21 cellular contexts compared by ENCODE assay signal in the genomic region with DNA sequence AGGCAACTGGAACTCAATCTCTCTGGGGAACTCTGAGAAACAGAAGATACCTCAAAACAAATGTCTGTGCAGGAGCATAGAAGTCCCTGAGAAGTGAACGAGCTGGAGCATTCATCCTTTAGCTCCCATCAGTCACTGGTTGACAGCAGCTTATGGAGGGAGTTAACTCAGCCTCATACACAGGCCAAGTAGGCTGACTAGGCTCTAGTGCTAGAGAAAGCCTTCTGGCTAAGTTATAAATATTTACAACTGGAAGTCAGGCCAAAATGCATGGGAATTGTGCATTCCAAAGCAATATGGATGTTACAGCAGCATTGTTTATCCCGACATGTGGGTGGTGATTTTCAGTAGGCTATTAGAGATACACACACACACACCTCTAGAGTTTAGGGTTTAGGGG.
DNase-seq lines count a peak whose midpoint lies in the region; ATAC-seq, FAIRE-seq and TF ChIP-seq lines count a peak whose summit lies in the region.
"Had no signal": no experiment of that assay in that cellular context is flagged by ENCODE, and none has a peak within 500 bp of the region (broad histone marks: within the 10 kb centered on the region; RNA-seq: fewer than 3 reads in every experiment).

No MANE protein-coding gene starts in this region.

- H4K8ac ChIP-seq in IMR-90 (ENCODE audit: low read depth in 2 of 2, low read length in 2 of 2): no peak overlapping the region

- in situ Hi-C loops in IMR-90 (cut with MboI; ENCODE audit: low sequenced_read_pairs): no loop called here
- in situ Hi-C loops in K562 (cut with MboI): no loop called here

- peak overlapping the region; percentile 18; the same call in 1 of the 3 replicates for H2BK15ac ChIP-seq in IMR-90 (ENCODE audit: low read depth, low read length)

- H3K4me2 ChIP-seq in IMR-90 (ENCODE audit: low read depth, low read length) (no peak overlapping the region), K562 (ENCODE audit: insufficient read depth, low read length) (no peak overlapping the region)
- H3K4me2 ChIP-seq: GM23338 had no signal

- WGBS in IMR-90 (ENCODE audit: extremely low coverage in 2 of 2, insufficient read length in 1 of 2), 2 experiments: no CpG with 5 or more reads among the region's 2 CpGs
- 25% methylated on average over 2 of the region's 2 CpGs for WGBS in K562 (ENCODE audit: insufficient coverage, low coverage, missing lambda C conversion rate)
- 39 to 61% methylated on average over 2 of the region's 2 CpGs for WGBS in esophagus squamous epithelium, 2 donors

- H3K4me3 Mint-ChIP-seq in mesothelial cell of epicardium: no peak overlapping the region
- H3K4me3 Mint-ChIP-seq: CD4-positive, CD25-positive, alpha-beta regulatory T cell; CD8-positive, alpha-beta memory T cell; GM23338; HFFc6; IgD-negative memory B cell had no signal

- peaks cover 26% of the 10 kb centered on the region for H3K4me1 Mint-ChIP-seq in mesothelial cell of epicardium
- H3K4me1 Mint-ChIP-seq: CD4-positive, CD25-positive, alpha-beta regulatory T cell; CD8-positive, alpha-beta memory T cell had no signal

- intact Hi-C loops in IMR-90 (cut with micrococcal nuclease): no loop called here
- intact Hi-C loops in K562 (cut with micrococcal nuclease): no loop called here
- intact Hi-C loops in esophagus squamous epithelium (cut with DNase I): no loop called here

- H3K4me1 ChIP-seq in IMR-90 (ENCODE audit: control insufficient read depth, insufficient read depth, low read length) (peaks cover 8% of the 10 kb centered on the region), K562 (replicated peaks in 1 of 2; ENCODE audit: control insufficient read depth in 2 of 2, insufficient read depth in 2 of 2, low read length in 2 of 2) (no peaks in the 10 kb centered on the region), esophagus squamous epithelium (no peaks in the 10 kb centered on the region)
- H3K4me1 ChIP-seq: BE2C had no signal

- H4K91ac ChIP-seq in IMR-90 (ENCODE audit: insufficient read depth, low read depth, low read length): no peak overlapping the region

- no peak overlapping the region for H2BK5ac ChIP-seq in IMR-90 (ENCODE audit: low read depth, low read length, poor library complexity, severe bottlenecking)

- peak overlapping the region; percentile 41 for H3K27ac Mint-ChIP-seq in mesothelial cell of epicardium
- H3K27ac Mint-ChIP-seq: CD4-positive, CD25-positive, alpha-beta regulatory T cell; GM23338; HFFc6 had no signal

- no peak for TF ChIP-seq CTCF in IMR-90 (conservative IDR thresholded peaks at IDR 0.05; ENCODE audit: low read depth, low read length)
- TF ChIP-seq CTCF in K562 (IDR thresholded peaks at IDR 0.05 in 2 of 3, conservative IDR thresholded peaks at IDR 0.05 in 1 of 3; ENCODE audit: insufficient read depth in 2 of 3, low read depth in 1 of 3, low read length in 3 of 3): no peak
- TF ChIP-seq CTCF in mesothelial cell of epicardium (IDR thresholded peaks at IDR 0.05; ENCODE audit: unreplicated experiment): no peak
- TF ChIP-seq CTCF in esophagus squamous epithelium (IDR thresholded peaks at IDR 0.05): no peak

- H3K27me3 ChIP-seq in IMR-90 (ENCODE audit: control insufficient read depth, insufficient read depth, low read length) (no peaks in the 10 kb centered on the region; the same call in 1 of the 2 replicates), K562 (ENCODE audit: control insufficient read depth in 2 of 2, insufficient read depth in 2 of 2, low read length in 2 of 2) (no peaks in the 10 kb centered on the region), esophagus squamous epithelium (no peaks in the 10 kb centered on the region)
- H3K27me3 ChIP-seq: BE2C had no signal

- H3K14ac ChIP-seq in IMR-90 (replicated peaks; ENCODE audit: low read depth, low read length): no peak overlapping the region

- H2AFZ ChIP-seq in IMR-90 (replicated peaks; ENCODE audit: low read length, poor library complexity) (no peak overlapping the region), K562 (ENCODE audit: low read depth, low read length) (0 out of 2 replicates have a peak overlapping the region, but pooled peaks have one; percentile 27)
- H2AFZ ChIP-seq: GM23338 had no signal

- no peak for TF ChIP-seq RAD21 in IMR-90 (IDR thresholded peaks at IDR 0.05; ENCODE audit: low read length)
- no peak for TF ChIP-seq RAD21 in K562 (CRISPR knock-in tag; conservative IDR thresholded peaks at IDR 0.05 in 1 of 2, IDR thresholded peaks at IDR 0.05 in 1 of 2)

- no peaks in the 10 kb centered on the region for H3K36me3 Mint-ChIP-seq in mesothelial cell of epicardium
- H3K36me3 Mint-ChIP-seq: CD4-positive, CD25-positive, alpha-beta regulatory T cell; CD8-positive, alpha-beta memory T cell; IgD-negative memory B cell had no signal

- H2BK20ac ChIP-seq in IMR-90 (ENCODE audit: low read depth, low read length): no peak overlapping the region

- ATAC-seq in IMR-90 (ENCODE audit: low read depth) (peak; percentile 93), K562 (peak; percentile 41; the same call in 1 of the 3 replicates), HG02763 (IDR thresholded peaks at IDR 0.05; ENCODE audit: unreplicated experiment) (no peak)
- ATAC-seq: GM23338, HCT116 had no signal

- no peaks in the 10 kb centered on the region for H3K79me1 ChIP-seq in IMR-90 (ENCODE audit: low read depth in 1 of 2, low read length in 2 of 2)

- H3K36me3 ChIP-seq in IMR-90 (ENCODE audit: control insufficient read depth, insufficient read depth, low read length): no peaks in the 10 kb centered on the region
- no peaks in the 10 kb centered on the region for H3K36me3 ChIP-seq in K562 (ENCODE audit: control insufficient read depth, insufficient read depth, low read length)
- no peaks in the 10 kb centered on the region for H3K36me3 ChIP-seq in esophagus squamous epithelium
- H3K36me3 ChIP-seq: BE2C had no signal

- no peak overlapping the region for H3K27ac ChIP-seq in IMR-90 (ENCODE audit: insufficient read depth, low read length)
- no peak overlapping the region for H3K27ac ChIP-seq in K562 (ENCODE audit: extremely low read depth, low read depth, low read length)
- no peak overlapping the region for H3K27ac ChIP-seq in esophagus squamous epithelium

- H2BK120ac ChIP-seq in IMR-90 (ENCODE audit: low read depth, low read length): peak overlapping the region; percentile 30; the same call in 1 of the 2 replicates

- DNase-seq in IMR-90 (peak; percentile 83), K562 (ENCODE audit: extremely low read depth in 1 of 4, low spot score in 3 of 4) (no peak), mesothelial cell of epicardium (ENCODE audit: low spot score in 2 of 2, unreplicated experiment in 2 of 2) (no peak), nucleus accumbens (lab: John Stamatoyannopoulos, UW) (no peak), esophagus squamous epithelium (lab: John Stamatoyannopoulos, UW) (no peak)
- DNase-seq: BE2C; C1 segment of cervical spinal cord; CD4-positive, CD25-positive, alpha-beta regulatory T cell; CD8-positive, alpha-beta memory T cell; COR-L47; HFFc6 had no signal

- H3K4me3 ChIP-seq in IMR-90 (ENCODE audit: insufficient read depth, low read depth, low read length) (no peak overlapping the region), K562 (no peak overlapping the region), esophagus squamous epithelium (no peak overlapping the region)
- H3K4me3 ChIP-seq: GM23338 had no signal

- TF ChIP-seq POLR2A in IMR-90 (IDR thresholded peaks at IDR 0.05; ENCODE audit: low read depth, low read length) (no peak), K562 (conservative IDR thresholded peaks at IDR 0.05) (no peak), esophagus squamous epithelium (IDR thresholded peaks at IDR 0.05) (no peak)

- no peak overlapping the region for H3K56ac ChIP-seq in IMR-90 (ENCODE audit: extremely low read depth, insufficient read depth, low read length)

- H2AK5ac ChIP-seq in IMR-90 (ENCODE audit: low read depth, low read length): no peak overlapping the region

- H3K27me3 Mint-ChIP-seq in mesothelial cell of epicardium (ENCODE audit: low read depth): no peaks in the 10 kb centered on the region
- H3K27me3 Mint-ChIP-seq: CD4-positive, CD25-positive, alpha-beta regulatory T cell; CD8-positive, alpha-beta memory T cell had no signal

- H3K79me2 ChIP-seq in K562 (ENCODE audit: control insufficient read depth, insufficient read depth, low read length): no peaks in the 10 kb centered on the region

- H4K20me1 ChIP-seq in IMR-90 (ENCODE audit: insufficient read depth, low read length): no peaks in the 10 kb centered on the region
- no peaks in the 10 kb centered on the region for H4K20me1 ChIP-seq in K562 (replicated peaks; ENCODE audit: control insufficient read depth, insufficient read depth, low read length)

- H3K18ac ChIP-seq in IMR-90 (ENCODE audit: low read depth, low read length): no peak overlapping the region

- H3K9me3 Mint-ChIP-seq in mesothelial cell of epicardium: peaks cover 4% of the 10 kb centered on the region
- H3K9me3 Mint-ChIP-seq: CD8-positive, alpha-beta memory T cell; GM23338; HFFc6; IgD-negative memory B cell had no signal

- no peak overlapping the region for H3K23ac ChIP-seq in IMR-90 (ENCODE audit: low read depth, low read length)

- CTCF ChIA-PET in IMR-90 (lab: Yijun Ruan, JAX) (interaction anchor here (0.9 kb wide), 1 partner anchor 9 kb away, joined by 4 read pairs; no protein-coding TSS in a partner anchor), K562 (lab: Yijun Ruan, JAX; ENCODE audit: low intra/inter-chr PET ratio) (no interaction called here)

- FAIRE-seq in K562 (lab: Jason Lieb, UNC): no peak
- FAIRE-seq: D721Med, G401.6, GM12891, GM19239, H54, HTR-8/SVneo had no signal

- dilution Hi-C loops in IMR-90 (cut with HindIII; ENCODE audit: low sequenced_read_pairs, unreplicated experiment): no loop called here

- POLR2A ChIA-PET in IMR-90 (lab: Charles Lee; ENCODE audit: unreplicated experiment) (no interaction called here), K562 (lab: Yijun Ruan, JAX) (interaction anchor here (0.7 kb wide), 1 partner anchor 36 kb away, joined by 3 read pairs; no protein-coding TSS in a partner anchor)

- no peak overlapping the region for H2AK9ac ChIP-seq in IMR-90 (replicated peaks; ENCODE audit: low read depth, low read length, poor library complexity)

- BruUV-seq in IMR-90 (replicated peaks; lab: Mats Ljungman, UMichigan): no TSS peak
- BruUV-seq in K562 (replicated peaks; lab: Mats Ljungman, UMichigan): no TSS peak

- no peak overlapping the region for H4K5ac ChIP-seq in IMR-90 (ENCODE audit: low read depth, low read length)

- H3K9me3 ChIP-seq in IMR-90 (ENCODE audit: control insufficient read depth, insufficient read depth, low read length) (no peaks in the 10 kb centered on the region), K562 (replicated peaks; ENCODE audit: control insufficient read depth, insufficient read depth, low read depth, low read length) (no peaks in the 10 kb centered on the region), esophagus squamous epithelium (no peaks in the 10 kb centered on the region)
- H3K9me3 ChIP-seq: BE2C had no signal

- H3K9ac ChIP-seq in IMR-90 (ENCODE audit: low read depth, low read length) (no peak overlapping the region), K562 (ENCODE audit: insufficient read depth in 1 of 2, low read depth in 2 of 2, low read length in 2 of 2) (no peak overlapping the region)

- no peak for TF ChIP-seq EP300 in K562 (IDR thresholded peaks at IDR 0.05; ENCODE audit: low read length)

- H3K4ac ChIP-seq in IMR-90 (ENCODE audit: low read depth, low read length): no peak overlapping the region

- H3K9me1 ChIP-seq in IMR-90 (ENCODE audit: insufficient read depth, low read length) (no peaks in the 10 kb centered on the region), K562 (ENCODE audit: control insufficient read depth, insufficient read depth, low read length) (no peaks in the 10 kb centered on the region)
